Comparison of ENCODE assay signal across 12 cellular contexts in genomic region chr20:31842471-31843157, GRCh38. TPM values are rescaled to one million over a fixed set of nuclear protein-coding genes. Genes with fewer than 3 reads are reported as not detected.
DNase-seq lines count a peak whose midpoint lies in the region; ATAC-seq, FAIRE-seq and TF ChIP-seq lines count a peak whose summit lies in the region.
"Had no signal": no experiment of that assay in that cellular context is flagged by ENCODE, and none has a peak within 500 bp of the region (broad histone marks: within the 10 kb centered on the region; RNA-seq: fewer than 3 reads in every experiment).

No MANE protein-coding gene starts in this region.

- H3K36me3 ChIP-seq in HUES6 (ENCODE audit: control insufficient read depth, insufficient read depth, low read length) (no peaks in the 10 kb centered on the region), ectodermal cell (ENCODE audit: control insufficient read depth, insufficient read depth, low read length) (no peaks in the 10 kb centered on the region), HepG2 (replicated peaks in 1 of 2; ENCODE audit: control insufficient read depth in 1 of 2, insufficient read depth in 2 of 2, low read length in 2 of 2) (no peaks in the 10 kb centered on the region), testis (ENCODE audit: low read depth, missing control alignments) (no peaks in the 10 kb centered on the region)

- TF ChIP-seq RAD21 in HepG2 (CRISPR knock-in tag; IDR thresholded peaks at IDR 0.05): no peak

- TF ChIP-seq EP300 in HepG2 (IDR thresholded peaks at IDR 0.05; ENCODE audit: low read depth in 2 of 2, low read length in 2 of 2) (no peak), HepG2 (CRISPR knock-in tag; IDR thresholded peaks at IDR 0.05; ENCODE audit: borderline replicate concordance) (no peak)

- no peak for TF ChIP-seq CTCF in HepG2 (CRISPR knock-in tag; IDR thresholded peaks at IDR 0.05)
- TF ChIP-seq CTCF in testis (IDR thresholded peaks at IDR 0.05): no peak

- WGBS in ectodermal cell, 2 experiments: 43 to 57% methylated on average over 12 of the region's 12 CpGs
- WGBS in HepG2 (ENCODE audit: low lambda C conversion rate): 16% methylated on average over 12 of the region's 12 CpGs
- WGBS in testis, 2 donors: 55 to 60% methylated on average over 6 to 12 of the region's 12 CpGs

- H3K4me3 ChIP-seq in HUES6 (ENCODE audit: low read depth, low read length): no peak overlapping the region
- no peak overlapping the region for H3K4me3 ChIP-seq in ectodermal cell (ENCODE audit: insufficient read depth, low read depth, low read length)
- no peak overlapping the region for H3K4me3 ChIP-seq in HepG2 (replicated peaks in 1 of 3; ENCODE audit: insufficient read depth in 1 of 3, low read depth in 2 of 3, low read length in 3 of 3)
- peak overlapping the region in 1 of 2 donors; percentile 55 for H3K4me3 ChIP-seq in testis

- H3K9me3 ChIP-seq in HUES6 (ENCODE audit: control insufficient read depth, insufficient read depth, low read depth, low read length) (no peaks in the 10 kb centered on the region), ectodermal cell (ENCODE audit: control insufficient read depth, low read length) (no peaks in the 10 kb centered on the region), HepG2 (ENCODE audit: low read length) (no peaks in the 10 kb centered on the region), testis (no peaks in the 10 kb centered on the region)

- no TSS peak for BruUV-seq in HepG2 (replicated peaks; lab: Mats Ljungman, UMichigan)

- H4K20me1 ChIP-seq in HepG2 (ENCODE audit: insufficient read depth, low read length): no peaks in the 10 kb centered on the region

- H3K4me2 ChIP-seq in HepG2 (ENCODE audit: low read depth, low read length): no peak overlapping the region
- H3K4me2 ChIP-seq: KMS-11 had no signal

- CTCF ChIA-PET in HepG2 (lab: Yijun Ruan, JAX; ENCODE audit: low intra/inter-chr PET ratio, low total read pairs): no interaction called here

- POLR2A ChIA-PET in HepG2 (lab: Yijun Ruan, JAX): no interaction called here

- intact Hi-C loops in HepG2 (cut with micrococcal nuclease; ENCODE audit: unreplicated experiment) (no loop called here), testis (cut with DNase I; ENCODE audit: low total_unique reads) (no loop called here)

- H2AFZ ChIP-seq in HepG2 (ENCODE audit: low read length): no peak overlapping the region

- peak overlapping the region; percentile 8 for H3K9ac ChIP-seq in HUES6 (ENCODE audit: low read length)
- no peak overlapping the region for H3K9ac ChIP-seq in HepG2 (ENCODE audit: insufficient read depth, low read depth, low read length)
- H3K9ac ChIP-seq: KMS-11 had no signal

- ATAC-seq in HepG2: peak; percentile 26
- ATAC-seq in GM19035 (IDR thresholded peaks at IDR 0.05; ENCODE audit: unreplicated experiment): no peak
- ATAC-seq in HG02571 (IDR thresholded peaks at IDR 0.05; ENCODE audit: unreplicated experiment): no peak
- ATAC-seq in HG03342 (IDR thresholded peaks at IDR 0.05; ENCODE audit: unreplicated experiment): no peak

- no peak for TF ChIP-seq POLR2A in HepG2 (IDR thresholded peaks at IDR 0.05; ENCODE audit: insufficient read depth in 1 of 2, low read depth in 2 of 2, low read length in 2 of 2)
- TF ChIP-seq POLR2A in testis (IDR thresholded peaks at IDR 0.05): no peak

- H3K4me1 ChIP-seq in HUES6 (ENCODE audit: control insufficient read depth, insufficient read depth, low read length) (peaks cover 55% of the 10 kb centered on the region), ectodermal cell (ENCODE audit: control insufficient read depth, insufficient read depth, low read length) (peaks cover 38% of the 10 kb centered on the region), HepG2 (ENCODE audit: insufficient read depth, low read length) (peaks cover 8% of the 10 kb centered on the region; the same call in 1 of the 2 replicates), testis (peaks cover 30% of the 10 kb centered on the region)

- DNase-seq in HepG2 (ENCODE audit: low spot score) (no peak), testis (peak; percentile 67), NCI-H2107 treated with DMSO at 0.1 percent for 48 hours (lab: John Stamatoyannopoulos, UW; ENCODE audit: unreplicated experiment) (no peak)
- DNase-seq: activated CD4-positive, CD25-positive, alpha-beta regulatory T cell; stimulated activated CD4-positive, alpha-beta T cell treated with anti-CD3 and anti-CD28 coated beads, Interleukin-4, amount 100 ng/mL, for 4 hours had no signal

- in situ Hi-C loops in HepG2 (cut with HindIII; ENCODE audit: extremely low pct_ligation_motif_present, low pct_unique_long_range_greater_than_20kb): no loop called here

- no peak for FAIRE-seq in HepG2 (lab: Jason Lieb, UNC)
- FAIRE-seq: keratinocyte had no signal

- H3K27me3 ChIP-seq in HUES6 (ENCODE audit: control insufficient read depth, insufficient read depth, low read length) (0 out of 2 replicates have a peak, but pooled peaks cover 3% of the 10 kb centered on the region), ectodermal cell (ENCODE audit: control insufficient read depth, insufficient read depth, low read length, poor library complexity, severe bottlenecking) (no peaks in the 10 kb centered on the region), HepG2 (ENCODE audit: control insufficient read depth in 1 of 2, insufficient read depth in 2 of 2, low read length in 2 of 2) (peaks cover 8 to 60% of the 10 kb centered on the region in 2 experiments; a peak in 4 of 5 replicates), testis (no peaks in the 10 kb centered on the region)

- H3K27ac ChIP-seq in HUES6 (ENCODE audit: low read depth, low read length): no peak overlapping the region
- H3K27ac ChIP-seq in ectodermal cell (ENCODE audit: insufficient read depth, low read depth, low read length, poor library complexity, severe bottlenecking): peak overlapping the region; percentile 11
- H3K27ac ChIP-seq in HepG2 (ENCODE audit: extremely low read length, insufficient read depth, low read length): no peak overlapping the region
- H3K27ac ChIP-seq in testis: peak overlapping the region; percentile 53 to 60
- H3K27ac ChIP-seq: KMS-11 had no signal

- no peaks in the 10 kb centered on the region for H3K79me2 ChIP-seq in HepG2 (ENCODE audit: insufficient read depth, low read length)

RNA-seq across cellular contexts. Expression of gene FOXS1, which starts 2.8 kb away (rescaled TPM):
- 0.31 TPM for polyA plus RNA-seq in ectodermal cell (2013, experiment 1 of 4)
- polyA plus RNA-seq in ectodermal cell (2013, experiment 2 of 4): 0.14 TPM
- polyA plus RNA-seq in ectodermal cell (2013, experiment 3 of 4): 0.64 TPM
- 0.28 TPM for polyA plus RNA-seq in ectodermal cell (2013, experiment 4 of 4)
- total RNA-seq in HepG2 (2016; rRNA removed; fragmentation: Illumina TruSeq; extraction: Trizol): not detected in 2 replicates
- total RNA-seq in HepG2 (2016; cell fraction: cytosol; rRNA removed; fragmentation: Illumina TruSeq; extraction: Trizol; ENCODE audit: low read depth): not detected in 2 replicates
- not detected in 2 replicates for total RNA-seq in HepG2 (2016; cell fraction: insoluble cytoplasmic fraction; rRNA removed; fragmentation: Illumina TruSeq; extraction: Trizol)
- total RNA-seq in HepG2 (2016; cell fraction: membrane; rRNA removed; fragmentation: Illumina TruSeq; extraction: Trizol): not detected in 2 replicates
- total RNA-seq in HepG2 (2016; cell fraction: nucleus; rRNA removed; fragmentation: Illumina TruSeq; extraction: Trizol): not detected in 2 replicates
- polyA plus RNA-seq in HepG2 (2011; rRNA removed): not detected in 2 replicates
- not detected in 2 replicates for polyA plus RNA-seq in HepG2 (2011; cell fraction: cytosol; rRNA removed)
- not detected in 2 replicates for polyA plus RNA-seq in HepG2 (2011; cell fraction: nucleus; rRNA removed)
- not detected in 2 replicates for polyA plus RNA-seq in HepG2 (2012)
- polyA plus RNA-seq in HepG2 (2016; cell fraction: cytosol; fragmentation: Illumina TruSeq; extraction: Trizol; ENCODE audit: low read depth): not detected in 2 replicates
- polyA plus RNA-seq in HepG2 (2016; cell fraction: insoluble cytoplasmic fraction; fragmentation: Illumina TruSeq; extraction: Trizol; ENCODE audit: low read depth): not detected in 2 replicates
- not detected in 2 replicates for polyA plus RNA-seq in HepG2 (2016; cell fraction: membrane; fragmentation: Illumina TruSeq; extraction: Trizol; ENCODE audit: low read depth)
- not detected in 2 replicates for polyA plus RNA-seq in HepG2 (2016; cell fraction: nucleus; fragmentation: Illumina TruSeq; extraction: Trizol; ENCODE audit: insufficient read depth, low read depth)
- not detected in 2 replicates for polyA minus RNA-seq in HepG2 (2011; rRNA and poly(A)+ RNA removed; ENCODE audit: low replicate concordance)
- not detected in 2 replicates for polyA minus RNA-seq in HepG2 (2011; cell fraction: cytosol; rRNA and poly(A)+ RNA removed)
- not detected in 2 replicates for polyA minus RNA-seq in HepG2 (2011; cell fraction: nucleus; rRNA and poly(A)+ RNA removed)
- 1 to 10 TPM; 4.3 to 4.4 TPM for total RNA-seq in testis
- 10.0 TPM for polyA plus RNA-seq in testis (ENCODE audit: insufficient read depth, low read depth, low replicate concordance)
- polyA plus RNA-seq: keratinocyte had no signal

RNA-seq across cellular contexts. Expression of gene MYLK2, which starts 23.5 kb away (rescaled TPM):
- 0.17 TPM for polyA plus RNA-seq in ectodermal cell (2013, experiment 1 of 4)
- polyA plus RNA-seq in ectodermal cell (2013, experiment 2 of 4): 0.23 TPM
- polyA plus RNA-seq in ectodermal cell (2013, experiment 3 of 4): 0.11 TPM
- 0.20 TPM for polyA plus RNA-seq in ectodermal cell (2013, experiment 4 of 4)
- total RNA-seq in HepG2 (2016; rRNA removed; fragmentation: Illumina TruSeq; extraction: Trizol) (0.27 TPM in 1 of 2 replicates, not detected in the other), testis (1 to 10 TPM; 1.2 to 1.3 TPM)
- 0.09 and 0.10 TPM in 2 replicates for total RNA-seq in HepG2 (2016; cell fraction: cytosol; rRNA removed; fragmentation: Illumina TruSeq; extraction: Trizol; ENCODE audit: low read depth)
- total RNA-seq in HepG2 (2016; cell fraction: insoluble cytoplasmic fraction; rRNA removed; fragmentation: Illumina TruSeq; extraction: Trizol): 0.17 TPM in 1 of 2 replicates, not detected in the other
- 0.06 and 0.10 TPM in 2 replicates for total RNA-seq in HepG2 (2016; cell fraction: membrane; rRNA removed; fragmentation: Illumina TruSeq; extraction: Trizol)
- 0.50 TPM in 1 of 2 replicates, not detected in the other for total RNA-seq in HepG2 (2016; cell fraction: nucleus; rRNA removed; fragmentation: Illumina TruSeq; extraction: Trizol)
- polyA plus RNA-seq in HepG2 (2011; rRNA removed) (0.04 TPM in 1 of 2 replicates, not detected in the other), testis (ENCODE audit: insufficient read depth, low read depth, low replicate concordance) (1.6 TPM)
- 0.03 TPM in 1 of 2 replicates, not detected in the other for polyA plus RNA-seq in HepG2 (2011; cell fraction: cytosol; rRNA removed)
- 0.05 and 0.32 TPM in 2 replicates for polyA plus RNA-seq in HepG2 (2011; cell fraction: nucleus; rRNA removed)
- not detected in 2 replicates for polyA plus RNA-seq in HepG2 (2012)
- polyA plus RNA-seq in HepG2 (2016; cell fraction: cytosol; fragmentation: Illumina TruSeq; extraction: Trizol; ENCODE audit: low read depth): 0.10 TPM in 1 of 2 replicates, not detected in the other
- 0.21 TPM in 1 of 2 replicates, not detected in the other for polyA plus RNA-seq in HepG2 (2016; cell fraction: insoluble cytoplasmic fraction; fragmentation: Illumina TruSeq; extraction: Trizol; ENCODE audit: low read depth)
- 0.22 TPM in 1 of 2 replicates, not detected in the other for polyA plus RNA-seq in HepG2 (2016; cell fraction: membrane; fragmentation: Illumina TruSeq; extraction: Trizol; ENCODE audit: low read depth)
- polyA plus RNA-seq in HepG2 (2016; cell fraction: nucleus; fragmentation: Illumina TruSeq; extraction: Trizol; ENCODE audit: insufficient read depth, low read depth): 0.52 and 0.59 TPM in 2 replicates
- polyA minus RNA-seq in HepG2 (2011; rRNA and poly(A)+ RNA removed; ENCODE audit: low replicate concordance): 0.18 and 0.28 TPM in 2 replicates
- polyA minus RNA-seq in HepG2 (2011; cell fraction: cytosol; rRNA and poly(A)+ RNA removed): not detected in 2 replicates
- 0.25 and 0.39 TPM in 2 replicates for polyA minus RNA-seq in HepG2 (2011; cell fraction: nucleus; rRNA and poly(A)+ RNA removed)

RNA-seq across cellular contexts. Expression of gene DUSP15, which starts 27.7 kb away (rescaled TPM):
- 2.5 TPM for polyA plus RNA-seq in ectodermal cell (2013, experiment 1 of 4)
- 2.8 TPM for polyA plus RNA-seq in ectodermal cell (2013, experiment 2 of 4)
- 1.5 TPM for polyA plus RNA-seq in ectodermal cell (2013, experiment 3 of 4)
- 2.6 TPM for polyA plus RNA-seq in ectodermal cell (2013, experiment 4 of 4)
- total RNA-seq in HepG2 (2016; rRNA removed; fragmentation: Illumina TruSeq; extraction: Trizol) (0.18 and 0.93 TPM in 2 replicates), testis (100 to 1,000 TPM; 175 to 274 TPM)
- 1.1 TPM in 2 replicates for total RNA-seq in HepG2 (2016; cell fraction: cytosol; rRNA removed; fragmentation: Illumina TruSeq; extraction: Trizol; ENCODE audit: low read depth)
- total RNA-seq in HepG2 (2016; cell fraction: insoluble cytoplasmic fraction; rRNA removed; fragmentation: Illumina TruSeq; extraction: Trizol): 0.37 and 0.69 TPM in 2 replicates
- total RNA-seq in HepG2 (2016; cell fraction: membrane; rRNA removed; fragmentation: Illumina TruSeq; extraction: Trizol): 0.93 and 1.2 TPM in 2 replicates
- 0.43 and 1.6 TPM in 2 replicates for total RNA-seq in HepG2 (2016; cell fraction: nucleus; rRNA removed; fragmentation: Illumina TruSeq; extraction: Trizol)
- polyA plus RNA-seq in HepG2 (2011; rRNA removed) (0.17 and 0.46 TPM in 2 replicates), testis (ENCODE audit: insufficient read depth, low read depth, low replicate concordance) (182 TPM)
- 0.60 and 0.79 TPM in 2 replicates for polyA plus RNA-seq in HepG2 (2011; cell fraction: cytosol; rRNA removed)
- polyA plus RNA-seq in HepG2 (2011; cell fraction: nucleus; rRNA removed): 0.95 and 1.2 TPM in 2 replicates
- polyA plus RNA-seq in HepG2 (2012): 0.50 and 0.83 TPM in 2 replicates
- polyA plus RNA-seq in HepG2 (2016; cell fraction: cytosol; fragmentation: Illumina TruSeq; extraction: Trizol; ENCODE audit: low read depth): 0.60 and 1.1 TPM in 2 replicates
- 0.47 and 1.2 TPM in 2 replicates for polyA plus RNA-seq in HepG2 (2016; cell fraction: insoluble cytoplasmic fraction; fragmentation: Illumina TruSeq; extraction: Trizol; ENCODE audit: low read depth)
- 0.72 and 1.1 TPM in 2 replicates for polyA plus RNA-seq in HepG2 (2016; cell fraction: membrane; fragmentation: Illumina TruSeq; extraction: Trizol; ENCODE audit: low read depth)
- polyA plus RNA-seq in HepG2 (2016; cell fraction: nucleus; fragmentation: Illumina TruSeq; extraction: Trizol; ENCODE audit: insufficient read depth, low read depth): 0.88 and 1.7 TPM in 2 replicates
- polyA minus RNA-seq in HepG2 (2011; rRNA and poly(A)+ RNA removed; ENCODE audit: low replicate concordance): 0.56 TPM in 1 of 2 replicates, not detected in the other
- not detected in 2 replicates for polyA minus RNA-seq in HepG2 (2011; cell fraction: cytosol; rRNA and poly(A)+ RNA removed)
- 0.87 TPM in 1 of 2 replicates, not detected in the other for polyA minus RNA-seq in HepG2 (2011; cell fraction: nucleus; rRNA and poly(A)+ RNA removed)
- polyA plus RNA-seq: keratinocyte had no signal

RNA-seq across cellular contexts. Expression of gene TTLL9, which starts 27.8 kb away (rescaled TPM):
- polyA plus RNA-seq in ectodermal cell (2013, experiment 1 of 4): 0.70 TPM
- polyA plus RNA-seq in ectodermal cell (2013, experiment 2 of 4): 0.92 TPM
- 0.75 TPM for polyA plus RNA-seq in ectodermal cell (2013, experiment 3 of 4)
- 0.36 TPM for polyA plus RNA-seq in ectodermal cell (2013, experiment 4 of 4)
- total RNA-seq in HepG2 (2016; rRNA removed; fragmentation: Illumina TruSeq; extraction: Trizol): not detected in 2 replicates
- not detected in 2 replicates for total RNA-seq in HepG2 (2016; cell fraction: cytosol; rRNA removed; fragmentation: Illumina TruSeq; extraction: Trizol; ENCODE audit: low read depth)
- not detected in 2 replicates for total RNA-seq in HepG2 (2016; cell fraction: insoluble cytoplasmic fraction; rRNA removed; fragmentation: Illumina TruSeq; extraction: Trizol)
- not detected in 2 replicates for total RNA-seq in HepG2 (2016; cell fraction: membrane; rRNA removed; fragmentation: Illumina TruSeq; extraction: Trizol)
- total RNA-seq in HepG2 (2016; cell fraction: nucleus; rRNA removed; fragmentation: Illumina TruSeq; extraction: Trizol): not detected in 2 replicates
- polyA plus RNA-seq in HepG2 (2011; rRNA removed): 0.05 TPM in 1 of 2 replicates, not detected in the other
- polyA plus RNA-seq in HepG2 (2011; cell fraction: cytosol; rRNA removed): not detected in 2 replicates
- polyA plus RNA-seq in HepG2 (2011; cell fraction: nucleus; rRNA removed): 0.14 TPM in 1 of 2 replicates, not detected in the other
- polyA plus RNA-seq in HepG2 (2012): not detected in 2 replicates
- not detected in 2 replicates for polyA plus RNA-seq in HepG2 (2016; cell fraction: cytosol; fragmentation: Illumina TruSeq; extraction: Trizol; ENCODE audit: low read depth)
- polyA plus RNA-seq in HepG2 (2016; cell fraction: insoluble cytoplasmic fraction; fragmentation: Illumina TruSeq; extraction: Trizol; ENCODE audit: low read depth): not detected in 2 replicates
- polyA plus RNA-seq in HepG2 (2016; cell fraction: membrane; fragmentation: Illumina TruSeq; extraction: Trizol; ENCODE audit: low read depth): not detected in 2 replicates
- polyA plus RNA-seq in HepG2 (2016; cell fraction: nucleus; fragmentation: Illumina TruSeq; extraction: Trizol; ENCODE audit: insufficient read depth, low read depth): not detected in 2 replicates
- polyA minus RNA-seq in HepG2 (2011; rRNA and poly(A)+ RNA removed; ENCODE audit: low replicate concordance): not detected in 2 replicates
- polyA minus RNA-seq in HepG2 (2011; cell fraction: cytosol; rRNA and poly(A)+ RNA removed): not detected in 2 replicates
- not detected in 2 replicates for polyA minus RNA-seq in HepG2 (2011; cell fraction: nucleus; rRNA and poly(A)+ RNA removed)
- 10 to 100 TPM in 1 of 2 donors, 1 to 10 TPM in 1; 8.7 to 19.1 TPM for total RNA-seq in testis
- 32.7 TPM for polyA plus RNA-seq in testis (ENCODE audit: insufficient read depth, low read depth, low replicate concordance)
- polyA plus RNA-seq: keratinocyte had no signal

Comparison
In these comparisons a context has a peak if more than half of its experiments do, and no peak if none do; other contexts are left out.
1. H3K27ac ChIP-seq: peak in ectodermal cell (single experiment) and testis (2 of 2); none in HUES6 (single experiment) and HepG2 (single experiment).
2. RNA of gene DUSP15, which starts 27.7 kb away (total RNA-seq): 175 to 274 TPM in testis; 0.18 to 1.6 TPM in HepG2; every median in the first group is over 10 times any median in the second.